9 cellular contexts compared by ENCODE assay signal in the genomic region with DNA sequence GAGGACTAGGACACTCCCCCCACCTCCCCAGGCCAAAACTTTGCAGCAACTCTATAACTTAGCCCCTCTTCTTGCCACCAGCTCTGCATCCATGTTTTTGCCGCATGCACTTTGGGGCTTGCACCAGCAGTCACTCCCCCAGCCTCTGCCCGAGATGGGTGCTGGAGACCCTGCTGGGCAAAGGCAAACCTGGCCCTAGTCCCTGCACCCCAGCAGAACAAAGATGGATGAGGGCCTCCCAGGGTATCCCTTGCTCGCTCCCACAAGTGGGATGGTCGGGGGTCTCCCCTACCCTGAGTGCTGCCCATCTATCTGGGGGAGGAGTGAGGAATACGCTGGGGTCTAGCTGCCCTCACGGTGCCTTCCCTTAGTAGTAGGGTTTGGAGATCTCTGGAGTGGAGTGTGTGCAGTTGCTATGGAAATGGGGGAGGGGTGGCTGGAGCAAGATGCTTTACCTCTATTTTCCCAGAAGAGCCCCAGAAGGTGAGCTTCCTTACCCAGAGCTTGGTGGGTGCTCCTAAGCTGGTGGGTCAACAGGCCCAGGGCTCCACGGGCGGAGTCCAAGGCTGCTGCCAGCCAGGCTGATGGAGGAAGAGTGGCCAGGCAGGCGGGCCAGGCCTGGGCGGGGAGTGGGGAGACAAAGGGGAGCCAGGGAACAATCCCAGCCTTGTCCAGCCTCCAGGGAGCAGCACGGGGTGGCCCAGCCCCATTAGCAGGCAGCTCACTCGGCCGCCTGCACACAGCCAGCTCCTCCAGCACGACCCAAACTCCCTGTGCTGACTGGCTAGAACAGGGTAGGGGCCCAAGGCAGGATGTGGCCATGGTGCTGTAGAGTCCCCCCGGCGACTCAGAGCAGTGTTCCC. TPM values are rescaled to one million over a fixed set of nuclear protein-coding genes. Genes with fewer than 3 reads are reported as not detected.
DNase-seq lines count a peak whose midpoint lies in the region; ATAC-seq and TF ChIP-seq lines count a peak whose summit lies in the region.
"Had no signal": no experiment of that assay in that cellular context is flagged by ENCODE, and none has a peak within 500 bp of the region (broad histone marks: within the 10 kb centered on the region; RNA-seq: fewer than 3 reads in every experiment).

A gene with protein sequence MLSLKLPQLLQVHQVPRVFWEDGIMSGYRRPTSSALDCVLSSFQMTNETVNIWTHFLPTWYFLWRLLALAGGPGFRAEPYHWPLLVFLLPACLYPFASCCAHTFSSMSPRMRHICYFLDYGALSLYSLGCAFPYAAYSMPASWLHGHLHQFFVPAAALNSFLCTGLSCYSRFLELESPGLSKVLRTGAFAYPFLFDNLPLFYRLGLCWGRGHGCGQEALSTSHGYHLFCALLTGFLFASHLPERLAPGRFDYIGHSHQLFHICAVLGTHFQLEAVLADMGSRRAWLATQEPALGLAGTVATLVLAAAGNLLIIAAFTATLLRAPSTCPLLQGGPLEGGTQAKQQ (minus strand): TSS at position 597 of the 863 bp plus-strand sequence. CDS start 1,325 bp downstream, outside the sequence.

- no peak for TF ChIP-seq CTCF in SK-N-SH (IDR thresholded peaks at IDR 0.05)

- H3K4me1 ChIP-seq in SK-N-SH (ENCODE audit: control insufficient read depth in 1 of 2, insufficient read depth in 2 of 2, low read depth in 1 of 2, low read length in 1 of 2): peaks cover 10 to 67% of the 10 kb centered on the region in 2 experiments; a peak in 3 of 4 replicates

- H3F3A ChIP-seq in SK-N-SH (replicated peaks; ENCODE audit: insufficient read depth): peaks cover 8% of the 10 kb centered on the region

- no peak within 1 kb of the TSS for H3K4me3 ChIP-seq in SK-N-SH (ENCODE audit: low read depth in 2 of 2, low read length in 1 of 2)

- H3K27me3 ChIP-seq in SK-N-SH (ENCODE audit: insufficient read depth): no peaks in the 10 kb centered on the region

- H3K9me3 ChIP-seq in SK-N-SH: no peaks in the 10 kb centered on the region

- H3K36me3 ChIP-seq in SK-N-SH (replicated peaks in 1 of 2; ENCODE audit: control insufficient read depth in 1 of 2, insufficient read depth in 2 of 2, low read length in 1 of 2): peaks cover 7 to 46% of the 10 kb centered on the region in 2 experiments

- DNase-seq in NCI-H748 (lab: John Stamatoyannopoulos, UW; ENCODE audit: unreplicated experiment): peak; percentile 15
- no peak for DNase-seq in NCI-H748 treated with DMSO at 0.1 percent for 48 hours (lab: John Stamatoyannopoulos, UW)
- peak; percentile 40 for DNase-seq in SK-N-SH
- peak; percentile 49 for DNase-seq in left ventricle myocardium superior
- peak; percentile 62 for DNase-seq in retina
- DNase-seq: MM.1S had no signal

- no peak for TF ChIP-seq EP300 in SK-N-SH (IDR thresholded peaks at IDR 0.05; ENCODE audit: borderline replicate concordance in 1 of 2, low read depth in 1 of 2, low read length in 1 of 2)

- no peaks in the 10 kb centered on the region for H4K20me1 ChIP-seq in SK-N-SH (ENCODE audit: insufficient read depth)

- intact Hi-C loops in left ventricle myocardium superior (cut with micrococcal nuclease): no loop called here

- 89% methylated on average over 10 of the region's 16 CpGs for WGBS in SK-N-SH (ENCODE audit: low lambda C conversion rate)

- H2AFZ ChIP-seq in SK-N-SH (ENCODE audit: low read depth): no peak within 1 kb of the TSS

- ATAC-seq in left ventricle myocardium superior (peak; percentile 39), GM19395 (IDR thresholded peaks at IDR 0.05; ENCODE audit: unreplicated experiment) (no peak), GM18858 (IDR thresholded peaks at IDR 0.05; ENCODE audit: unreplicated experiment) (no peak), HG02588 (IDR thresholded peaks at IDR 0.05; ENCODE audit: unreplicated experiment) (no peak)

- POLR2A ChIA-PET in SK-N-SH (lab: Yijun Ruan, JAX): interaction anchor here (0.6 kb wide), 1 partner anchor 9 kb away, joined by 3 read pairs; no protein-coding TSS in a partner anchor

- peak within 1 kb of the TSS in 1 of 2 experiments; percentile 99; a peak in 1 of 4 replicates for H3K27ac ChIP-seq in SK-N-SH (ENCODE audit: low read depth in 2 of 2, low read length in 1 of 2)

- CTCF ChIA-PET in SK-N-SH (lab: Yijun Ruan, JAX): interaction anchor here (0.8 to 4.0 kb wide), 6 partner anchors 9 to 118 kb away, joined by 3 to 26 read pairs (median 6); no protein-coding TSS in a partner anchor

- TF ChIP-seq RAD21 in SK-N-SH (IDR thresholded peaks at IDR 0.05; ENCODE audit: low read length): no peak

- no peaks in the 10 kb centered on the region for H3K79me2 ChIP-seq in SK-N-SH (ENCODE audit: insufficient read depth)

- no peaks in the 10 kb centered on the region for H3K9me2 ChIP-seq in SK-N-SH

- no peak within 1 kb of the TSS for H3K9ac ChIP-seq in SK-N-SH

- no peak within 1 kb of the TSS for H3K4me2 ChIP-seq in SK-N-SH

TF ChIP-seq in SK-N-SH, 30 proteins besides CTCF, POLR2A, EP300 and RAD21 (continues in another document):
- TF ChIP-seq NFIC (IDR thresholded peaks at IDR 0.05; ENCODE audit: borderline replicate concordance) (no peak), EZH2phosphoT487 (IDR thresholded peaks at IDR 0.05; ENCODE audit: borderline replicate concordance, low read depth) (no peak), GATA2 (CRISPR knock-in tag; IDR thresholded peaks at IDR 0.05) (no peak), FOSL2 (IDR thresholded peaks at IDR 0.05; ENCODE audit: borderline replicate concordance, low read depth) (no peak), MEF2A (IDR thresholded peaks at IDR 0.05; ENCODE audit: borderline replicate concordance, low read depth) (no peak), TEAD4 (IDR thresholded peaks at IDR 0.05; ENCODE audit: borderline replicate concordance, insufficient read depth) (no peak), FOXM1 (IDR thresholded peaks at IDR 0.05; ENCODE audit: low read depth) (no peak), YY1 (IDR thresholded peaks at IDR 0.05; ENCODE audit: low read depth) (no peak), POLR2AphosphoS5 (IDR thresholded peaks at IDR 0.05; ENCODE audit: low read depth, low read length) (no peak), TAF1 (IDR thresholded peaks at IDR 0.05; ENCODE audit: borderline replicate concordance, low read depth, low read length) (no peak), RFX5 (IDR thresholded peaks at IDR 0.05; ENCODE audit: low read length) (no peak), GABPA (IDR thresholded peaks at IDR 0.05; ENCODE audit: low read depth) (no peak), SMC3 (IDR thresholded peaks at IDR 0.05; ENCODE audit: low read depth, low read length) (no peak), NRF1 (IDR thresholded peaks at IDR 0.05; ENCODE audit: low read depth, low read length) (no peak)
- TF ChIP-seq, protein P1, sequence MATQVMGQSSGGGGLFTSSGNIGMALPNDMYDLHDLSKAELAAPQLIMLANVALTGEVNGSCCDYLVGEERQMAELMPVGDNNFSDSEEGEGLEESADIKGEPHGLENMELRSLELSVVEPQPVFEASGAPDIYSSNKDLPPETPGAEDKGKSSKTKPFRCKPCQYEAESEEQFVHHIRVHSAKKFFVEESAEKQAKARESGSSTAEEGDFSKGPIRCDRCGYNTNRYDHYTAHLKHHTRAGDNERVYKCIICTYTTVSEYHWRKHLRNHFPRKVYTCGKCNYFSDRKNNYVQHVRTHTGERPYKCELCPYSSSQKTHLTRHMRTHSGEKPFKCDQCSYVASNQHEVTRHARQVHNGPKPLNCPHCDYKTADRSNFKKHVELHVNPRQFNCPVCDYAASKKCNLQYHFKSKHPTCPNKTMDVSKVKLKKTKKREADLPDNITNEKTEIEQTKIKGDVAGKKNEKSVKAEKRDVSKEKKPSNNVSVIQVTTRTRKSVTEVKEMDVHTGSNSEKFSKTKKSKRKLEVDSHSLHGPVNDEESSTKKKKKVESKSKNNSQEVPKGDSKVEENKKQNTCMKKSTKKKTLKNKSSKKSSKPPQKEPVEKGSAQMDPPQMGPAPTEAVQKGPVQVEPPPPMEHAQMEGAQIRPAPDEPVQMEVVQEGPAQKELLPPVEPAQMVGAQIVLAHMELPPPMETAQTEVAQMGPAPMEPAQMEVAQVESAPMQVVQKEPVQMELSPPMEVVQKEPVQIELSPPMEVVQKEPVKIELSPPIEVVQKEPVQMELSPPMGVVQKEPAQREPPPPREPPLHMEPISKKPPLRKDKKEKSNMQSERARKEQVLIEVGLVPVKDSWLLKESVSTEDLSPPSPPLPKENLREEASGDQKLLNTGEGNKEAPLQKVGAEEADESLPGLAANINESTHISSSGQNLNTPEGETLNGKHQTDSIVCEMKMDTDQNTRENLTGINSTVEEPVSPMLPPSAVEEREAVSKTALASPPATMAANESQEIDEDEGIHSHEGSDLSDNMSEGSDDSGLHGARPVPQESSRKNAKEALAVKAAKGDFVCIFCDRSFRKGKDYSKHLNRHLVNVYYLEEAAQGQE (IDR thresholded peaks at IDR 0.05; ENCODE audit: low read depth, low read length): no peak
- TF ChIP-seq, protein P2, sequence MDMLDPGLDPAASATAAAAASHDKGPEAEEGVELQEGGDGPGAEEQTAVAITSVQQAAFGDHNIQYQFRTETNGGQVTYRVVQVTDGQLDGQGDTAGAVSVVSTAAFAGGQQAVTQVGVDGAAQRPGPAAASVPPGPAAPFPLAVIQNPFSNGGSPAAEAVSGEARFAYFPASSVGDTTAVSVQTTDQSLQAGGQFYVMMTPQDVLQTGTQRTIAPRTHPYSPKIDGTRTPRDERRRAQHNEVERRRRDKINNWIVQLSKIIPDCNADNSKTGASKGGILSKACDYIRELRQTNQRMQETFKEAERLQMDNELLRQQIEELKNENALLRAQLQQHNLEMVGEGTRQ (IDR thresholded peaks at IDR 0.05; ENCODE audit: borderline replicate concordance, low read depth, low read length): no peak
- TF ChIP-seq, protein P3, sequence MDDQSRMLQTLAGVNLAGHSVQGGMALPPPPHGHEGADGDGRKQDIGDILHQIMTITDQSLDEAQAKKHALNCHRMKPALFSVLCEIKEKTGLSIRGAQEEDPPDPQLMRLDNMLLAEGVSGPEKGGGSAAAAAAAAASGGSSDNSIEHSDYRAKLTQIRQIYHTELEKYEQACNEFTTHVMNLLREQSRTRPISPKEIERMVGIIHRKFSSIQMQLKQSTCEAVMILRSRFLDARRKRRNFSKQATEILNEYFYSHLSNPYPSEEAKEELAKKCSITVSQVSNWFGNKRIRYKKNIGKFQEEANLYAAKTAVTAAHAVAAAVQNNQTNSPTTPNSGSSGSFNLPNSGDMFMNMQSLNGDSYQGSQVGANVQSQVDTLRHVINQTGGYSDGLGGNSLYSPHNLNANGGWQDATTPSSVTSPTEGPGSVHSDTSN (IDR thresholded peaks at IDR 0.05): no peak

RNA-seq across cellular contexts. Expression of the gene that starts here (rescaled TPM):
- 2.4 and 3.5 TPM in 2 replicates for polyA plus RNA-seq in SK-N-SH (2012; rRNA removed)
- polyA plus RNA-seq in SK-N-SH (2012; cell fraction: cytosol; rRNA removed): 0.69 and 0.88 TPM in 2 replicates
- polyA plus RNA-seq in SK-N-SH (2012; cell fraction: nucleus; rRNA removed): 30.6 and 40.2 TPM in 2 replicates
- total RNA-seq in left ventricle myocardium superior: 0.32 TPM

Comparison
In these comparisons a context has a peak if more than half of its experiments do, and no peak if none do; other contexts are left out.
1. Peak in DNase-seq and ATAC-seq in left ventricle myocardium superior; RNA of the gene not detected or under 1 TPM.